18 cellular contexts compared by ENCODE assay signal in the genomic region with DNA sequence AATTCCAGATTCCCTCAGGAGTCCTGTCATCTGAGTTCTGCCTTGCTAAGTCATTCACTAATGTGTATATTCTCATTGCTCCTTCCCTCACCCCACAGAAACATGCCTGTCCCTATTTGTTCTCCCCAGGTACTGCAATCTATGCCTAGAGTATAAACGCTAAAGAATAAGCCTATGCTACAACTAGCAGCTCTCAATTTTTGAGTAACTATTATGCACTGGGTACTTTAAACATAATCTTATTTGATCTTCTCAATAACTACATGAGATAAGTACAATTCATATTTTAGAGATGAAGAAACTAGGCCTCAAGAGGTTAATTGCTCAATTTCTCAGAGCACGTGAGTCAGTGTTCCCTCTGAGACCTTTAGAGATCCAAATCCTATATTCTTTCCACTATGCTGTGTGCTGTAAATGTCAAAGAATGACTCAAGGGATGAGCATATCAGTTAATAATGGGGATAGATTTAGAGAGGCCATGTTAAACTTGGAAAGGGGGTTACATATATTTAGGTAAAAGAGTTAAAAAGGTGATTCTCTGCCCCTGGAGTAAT.
"Had no signal": no experiment of that assay in that cellular context is flagged by ENCODE, and none has a peak within 500 bp of the region (broad histone marks: within the 10 kb centered on the region; RNA-seq: fewer than 3 reads in every experiment).

No MANE protein-coding gene starts in this region.

- H3K27ac ChIP-seq: brain microvascular endothelial cell, foreskin keratinocyte, hepatocyte, neural progenitor cell, skin epidermis, suprapubic skin, transverse colon had no signal

- ATAC-seq: activated CD8-positive, alpha-beta T cell treated with anti-CD3 and anti-CD28 coated beads for 36 hours; esophagus mucosa; foreskin keratinocyte; mucosa of descending colon; T-cell had no signal

- DNase-seq: activated CD4-positive, alpha-beta T cell treated with anti-CD3 and anti-CD28 coated beads, Interleukin-2, amount 10 ng/mL, durations not matched to agents 24 days and 14 days; activated CD8-positive, alpha-beta T cell treated with anti-CD3 and anti-CD28 coated beads for 36 hours; activated naive CD4-positive, alpha-beta T cell treated with Interleukin-2 at 50 U/mL for 16 hours; activated T-cell treated with anti-CD3 and anti-CD28 coated beads, Interleukin-2, amount 50 U/mL, for 24 hours; aorta; brain microvascular endothelial cell; cortex of kidney; foreskin keratinocyte; mucosa of descending colon; naive B cell; T-cell; T-helper 9 cell; transverse colon had no signal

- H3K27me3 ChIP-seq: brain microvascular endothelial cell, foreskin keratinocyte, hepatocyte, neural progenitor cell, suprapubic skin, transverse colon had no signal

- H3K4me1 ChIP-seq: foreskin keratinocyte, neural progenitor cell, suprapubic skin, transverse colon had no signal

- H3K4me3 ChIP-seq: hepatocyte, mucosa of descending colon, neural progenitor cell, skin epidermis, suprapubic skin, transverse colon had no signal

- H3K9me3 ChIP-seq: suprapubic skin, transverse colon had no signal

- H3K36me3 ChIP-seq: brain microvascular endothelial cell, neural progenitor cell, suprapubic skin, transverse colon had no signal
